2 cellular contexts compared by ENCODE assay signal in the genomic region with DNA sequence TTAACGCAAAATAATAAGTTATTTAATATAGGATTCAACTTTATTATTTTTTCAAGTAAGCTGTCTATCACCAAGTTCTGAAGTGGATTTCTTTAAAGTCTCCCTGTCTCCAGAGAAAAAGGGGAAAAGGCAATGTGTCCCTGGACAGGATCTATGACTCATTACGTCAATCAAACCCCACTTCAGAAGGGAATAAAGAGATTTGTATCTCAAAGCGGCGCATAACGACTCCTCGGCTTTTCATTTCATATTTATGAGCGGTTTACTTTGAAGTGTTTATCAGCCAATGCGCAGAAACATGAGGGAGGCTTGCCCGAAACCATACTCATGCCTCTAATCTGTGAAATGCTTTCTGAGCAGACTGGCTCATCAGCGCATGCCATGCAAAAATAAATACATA.
TF ChIP-seq lines count a peak whose summit lies in the region.

No MANE protein-coding gene starts in this region.

TF ChIP-seq in neural cell, 6 proteins besides CTCF, POLR2A, EP300 and RAD21 (continued from another document):
- TF ChIP-seq, protein P1, sequence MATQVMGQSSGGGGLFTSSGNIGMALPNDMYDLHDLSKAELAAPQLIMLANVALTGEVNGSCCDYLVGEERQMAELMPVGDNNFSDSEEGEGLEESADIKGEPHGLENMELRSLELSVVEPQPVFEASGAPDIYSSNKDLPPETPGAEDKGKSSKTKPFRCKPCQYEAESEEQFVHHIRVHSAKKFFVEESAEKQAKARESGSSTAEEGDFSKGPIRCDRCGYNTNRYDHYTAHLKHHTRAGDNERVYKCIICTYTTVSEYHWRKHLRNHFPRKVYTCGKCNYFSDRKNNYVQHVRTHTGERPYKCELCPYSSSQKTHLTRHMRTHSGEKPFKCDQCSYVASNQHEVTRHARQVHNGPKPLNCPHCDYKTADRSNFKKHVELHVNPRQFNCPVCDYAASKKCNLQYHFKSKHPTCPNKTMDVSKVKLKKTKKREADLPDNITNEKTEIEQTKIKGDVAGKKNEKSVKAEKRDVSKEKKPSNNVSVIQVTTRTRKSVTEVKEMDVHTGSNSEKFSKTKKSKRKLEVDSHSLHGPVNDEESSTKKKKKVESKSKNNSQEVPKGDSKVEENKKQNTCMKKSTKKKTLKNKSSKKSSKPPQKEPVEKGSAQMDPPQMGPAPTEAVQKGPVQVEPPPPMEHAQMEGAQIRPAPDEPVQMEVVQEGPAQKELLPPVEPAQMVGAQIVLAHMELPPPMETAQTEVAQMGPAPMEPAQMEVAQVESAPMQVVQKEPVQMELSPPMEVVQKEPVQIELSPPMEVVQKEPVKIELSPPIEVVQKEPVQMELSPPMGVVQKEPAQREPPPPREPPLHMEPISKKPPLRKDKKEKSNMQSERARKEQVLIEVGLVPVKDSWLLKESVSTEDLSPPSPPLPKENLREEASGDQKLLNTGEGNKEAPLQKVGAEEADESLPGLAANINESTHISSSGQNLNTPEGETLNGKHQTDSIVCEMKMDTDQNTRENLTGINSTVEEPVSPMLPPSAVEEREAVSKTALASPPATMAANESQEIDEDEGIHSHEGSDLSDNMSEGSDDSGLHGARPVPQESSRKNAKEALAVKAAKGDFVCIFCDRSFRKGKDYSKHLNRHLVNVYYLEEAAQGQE (IDR thresholded peaks at IDR 0.05; ENCODE audit: borderline replicate concordance): peak; percentile 70
- TF ChIP-seq TAF1 (IDR thresholded peaks at IDR 0.05; ENCODE audit: low read depth): no peak

TF ChIP-seq in WTC11, 78 proteins besides CTCF, POLR2A, EP300 and RAD21 (continued from another document):
- TF ChIP-seq, protein P2, sequence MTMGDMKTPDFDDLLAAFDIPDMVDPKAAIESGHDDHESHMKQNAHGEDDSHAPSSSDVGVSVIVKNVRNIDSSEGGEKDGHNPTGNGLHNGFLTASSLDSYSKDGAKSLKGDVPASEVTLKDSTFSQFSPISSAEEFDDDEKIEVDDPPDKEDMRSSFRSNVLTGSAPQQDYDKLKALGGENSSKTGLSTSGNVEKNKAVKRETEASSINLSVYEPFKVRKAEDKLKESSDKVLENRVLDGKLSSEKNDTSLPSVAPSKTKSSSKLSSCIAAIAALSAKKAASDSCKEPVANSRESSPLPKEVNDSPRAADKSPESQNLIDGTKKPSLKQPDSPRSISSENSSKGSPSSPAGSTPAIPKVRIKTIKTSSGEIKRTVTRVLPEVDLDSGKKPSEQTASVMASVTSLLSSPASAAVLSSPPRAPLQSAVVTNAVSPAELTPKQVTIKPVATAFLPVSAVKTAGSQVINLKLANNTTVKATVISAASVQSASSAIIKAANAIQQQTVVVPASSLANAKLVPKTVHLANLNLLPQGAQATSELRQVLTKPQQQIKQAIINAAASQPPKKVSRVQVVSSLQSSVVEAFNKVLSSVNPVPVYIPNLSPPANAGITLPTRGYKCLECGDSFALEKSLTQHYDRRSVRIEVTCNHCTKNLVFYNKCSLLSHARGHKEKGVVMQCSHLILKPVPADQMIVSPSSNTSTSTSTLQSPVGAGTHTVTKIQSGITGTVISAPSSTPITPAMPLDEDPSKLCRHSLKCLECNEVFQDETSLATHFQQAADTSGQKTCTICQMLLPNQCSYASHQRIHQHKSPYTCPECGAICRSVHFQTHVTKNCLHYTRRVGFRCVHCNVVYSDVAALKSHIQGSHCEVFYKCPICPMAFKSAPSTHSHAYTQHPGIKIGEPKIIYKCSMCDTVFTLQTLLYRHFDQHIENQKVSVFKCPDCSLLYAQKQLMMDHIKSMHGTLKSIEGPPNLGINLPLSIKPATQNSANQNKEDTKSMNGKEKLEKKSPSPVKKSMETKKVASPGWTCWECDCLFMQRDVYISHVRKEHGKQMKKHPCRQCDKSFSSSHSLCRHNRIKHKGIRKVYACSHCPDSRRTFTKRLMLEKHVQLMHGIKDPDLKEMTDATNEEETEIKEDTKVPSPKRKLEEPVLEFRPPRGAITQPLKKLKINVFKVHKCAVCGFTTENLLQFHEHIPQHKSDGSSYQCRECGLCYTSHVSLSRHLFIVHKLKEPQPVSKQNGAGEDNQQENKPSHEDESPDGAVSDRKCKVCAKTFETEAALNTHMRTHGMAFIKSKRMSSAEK (CRISPR knock-in tag; IDR thresholded peaks at IDR 0.05; ENCODE audit: borderline replicate concordance): no peak
- no peak for TF ChIP-seq JAZF1 (CRISPR knock-in tag; IDR thresholded peaks at IDR 0.05)
- TF ChIP-seq MXD4 (CRISPR knock-in tag; IDR thresholded peaks at IDR 0.05; ENCODE audit: borderline replicate concordance): no peak
- no peak for TF ChIP-seq ZNF232 (CRISPR knock-in tag; IDR thresholded peaks at IDR 0.05)
- TF ChIP-seq, protein P3, sequence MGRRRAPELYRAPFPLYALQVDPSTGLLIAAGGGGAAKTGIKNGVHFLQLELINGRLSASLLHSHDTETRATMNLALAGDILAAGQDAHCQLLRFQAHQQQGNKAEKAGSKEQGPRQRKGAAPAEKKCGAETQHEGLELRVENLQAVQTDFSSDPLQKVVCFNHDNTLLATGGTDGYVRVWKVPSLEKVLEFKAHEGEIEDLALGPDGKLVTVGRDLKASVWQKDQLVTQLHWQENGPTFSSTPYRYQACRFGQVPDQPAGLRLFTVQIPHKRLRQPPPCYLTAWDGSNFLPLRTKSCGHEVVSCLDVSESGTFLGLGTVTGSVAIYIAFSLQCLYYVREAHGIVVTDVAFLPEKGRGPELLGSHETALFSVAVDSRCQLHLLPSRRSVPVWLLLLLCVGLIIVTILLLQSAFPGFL (CRISPR knock-in tag; IDR thresholded peaks at IDR 0.05; ENCODE audit: borderline replicate concordance): no peak
- no peak for TF ChIP-seq NFYB (CRISPR knock-in tag; conservative IDR thresholded peaks at IDR 0.05; ENCODE audit: low read depth)
- TF ChIP-seq, protein P4, sequence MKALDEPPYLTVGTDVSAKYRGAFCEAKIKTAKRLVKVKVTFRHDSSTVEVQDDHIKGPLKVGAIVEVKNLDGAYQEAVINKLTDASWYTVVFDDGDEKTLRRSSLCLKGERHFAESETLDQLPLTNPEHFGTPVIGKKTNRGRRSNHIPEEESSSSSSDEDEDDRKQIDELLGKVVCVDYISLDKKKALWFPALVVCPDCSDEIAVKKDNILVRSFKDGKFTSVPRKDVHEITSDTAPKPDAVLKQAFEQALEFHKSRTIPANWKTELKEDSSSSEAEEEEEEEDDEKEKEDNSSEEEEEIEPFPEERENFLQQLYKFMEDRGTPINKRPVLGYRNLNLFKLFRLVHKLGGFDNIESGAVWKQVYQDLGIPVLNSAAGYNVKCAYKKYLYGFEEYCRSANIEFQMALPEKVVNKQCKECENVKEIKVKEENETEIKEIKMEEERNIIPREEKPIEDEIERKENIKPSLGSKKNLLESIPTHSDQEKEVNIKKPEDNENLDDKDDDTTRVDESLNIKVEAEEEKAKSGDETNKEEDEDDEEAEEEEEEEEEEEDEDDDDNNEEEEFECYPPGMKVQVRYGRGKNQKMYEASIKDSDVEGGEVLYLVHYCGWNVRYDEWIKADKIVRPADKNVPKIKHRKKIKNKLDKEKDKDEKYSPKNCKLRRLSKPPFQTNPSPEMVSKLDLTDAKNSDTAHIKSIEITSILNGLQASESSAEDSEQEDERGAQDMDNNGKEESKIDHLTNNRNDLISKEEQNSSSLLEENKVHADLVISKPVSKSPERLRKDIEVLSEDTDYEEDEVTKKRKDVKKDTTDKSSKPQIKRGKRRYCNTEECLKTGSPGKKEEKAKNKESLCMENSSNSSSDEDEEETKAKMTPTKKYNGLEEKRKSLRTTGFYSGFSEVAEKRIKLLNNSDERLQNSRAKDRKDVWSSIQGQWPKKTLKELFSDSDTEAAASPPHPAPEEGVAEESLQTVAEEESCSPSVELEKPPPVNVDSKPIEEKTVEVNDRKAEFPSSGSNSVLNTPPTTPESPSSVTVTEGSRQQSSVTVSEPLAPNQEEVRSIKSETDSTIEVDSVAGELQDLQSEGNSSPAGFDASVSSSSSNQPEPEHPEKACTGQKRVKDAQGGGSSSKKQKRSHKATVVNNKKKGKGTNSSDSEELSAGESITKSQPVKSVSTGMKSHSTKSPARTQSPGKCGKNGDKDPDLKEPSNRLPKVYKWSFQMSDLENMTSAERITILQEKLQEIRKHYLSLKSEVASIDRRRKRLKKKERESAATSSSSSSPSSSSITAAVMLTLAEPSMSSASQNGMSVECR (CRISPR knock-in tag; IDR thresholded peaks at IDR 0.05; ENCODE audit: borderline replicate concordance): no peak
- no peak for TF ChIP-seq TEAD4 (CRISPR knock-in tag; IDR thresholded peaks at IDR 0.05)
- no peak for TF ChIP-seq ZNF138 (CRISPR knock-in tag; conservative IDR thresholded peaks at IDR 0.05)
- no peak for TF ChIP-seq NFATC4 (CRISPR knock-in tag; IDR thresholded peaks at IDR 0.05)
- TF ChIP-seq, protein P5, sequence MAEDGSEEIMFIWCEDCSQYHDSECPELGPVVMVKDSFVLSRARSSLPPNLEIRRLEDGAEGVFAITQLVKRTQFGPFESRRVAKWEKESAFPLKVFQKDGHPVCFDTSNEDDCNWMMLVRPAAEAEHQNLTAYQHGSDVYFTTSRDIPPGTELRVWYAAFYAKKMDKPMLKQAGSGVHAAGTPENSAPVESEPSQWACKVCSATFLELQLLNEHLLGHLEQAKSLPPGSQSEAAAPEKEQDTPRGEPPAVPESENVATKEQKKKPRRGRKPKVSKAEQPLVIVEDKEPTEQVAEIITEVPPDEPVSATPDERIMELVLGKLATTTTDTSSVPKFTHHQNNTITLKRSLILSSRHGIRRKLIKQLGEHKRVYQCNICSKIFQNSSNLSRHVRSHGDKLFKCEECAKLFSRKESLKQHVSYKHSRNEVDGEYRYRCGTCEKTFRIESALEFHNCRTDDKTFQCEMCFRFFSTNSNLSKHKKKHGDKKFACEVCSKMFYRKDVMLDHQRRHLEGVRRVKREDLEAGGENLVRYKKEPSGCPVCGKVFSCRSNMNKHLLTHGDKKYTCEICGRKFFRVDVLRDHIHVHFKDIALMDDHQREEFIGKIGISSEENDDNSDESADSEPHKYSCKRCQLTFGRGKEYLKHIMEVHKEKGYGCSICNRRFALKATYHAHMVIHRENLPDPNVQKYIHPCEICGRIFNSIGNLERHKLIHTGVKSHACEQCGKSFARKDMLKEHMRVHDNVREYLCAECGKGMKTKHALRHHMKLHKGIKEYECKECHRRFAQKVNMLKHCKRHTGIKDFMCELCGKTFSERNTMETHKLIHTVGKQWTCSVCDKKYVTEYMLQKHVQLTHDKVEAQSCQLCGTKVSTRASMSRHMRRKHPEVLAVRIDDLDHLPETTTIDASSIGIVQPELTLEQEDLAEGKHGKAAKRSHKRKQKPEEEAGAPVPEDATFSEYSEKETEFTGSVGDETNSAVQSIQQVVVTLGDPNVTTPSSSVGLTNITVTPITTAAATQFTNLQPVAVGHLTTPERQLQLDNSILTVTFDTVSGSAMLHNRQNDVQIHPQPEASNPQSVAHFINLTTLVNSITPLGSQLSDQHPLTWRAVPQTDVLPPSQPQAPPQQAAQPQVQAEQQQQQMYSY (CRISPR knock-in tag; IDR thresholded peaks at IDR 0.05): no peak
- TF ChIP-seq EMX1 (CRISPR knock-in tag; IDR thresholded peaks at IDR 0.05): no peak
- TF ChIP-seq FOXJ3 (CRISPR knock-in tag; IDR thresholded peaks at IDR 0.05; ENCODE audit: borderline replicate concordance): no peak
- TF ChIP-seq, protein P6, sequence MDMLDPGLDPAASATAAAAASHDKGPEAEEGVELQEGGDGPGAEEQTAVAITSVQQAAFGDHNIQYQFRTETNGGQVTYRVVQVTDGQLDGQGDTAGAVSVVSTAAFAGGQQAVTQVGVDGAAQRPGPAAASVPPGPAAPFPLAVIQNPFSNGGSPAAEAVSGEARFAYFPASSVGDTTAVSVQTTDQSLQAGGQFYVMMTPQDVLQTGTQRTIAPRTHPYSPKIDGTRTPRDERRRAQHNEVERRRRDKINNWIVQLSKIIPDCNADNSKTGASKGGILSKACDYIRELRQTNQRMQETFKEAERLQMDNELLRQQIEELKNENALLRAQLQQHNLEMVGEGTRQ (CRISPR knock-in tag; IDR thresholded peaks at IDR 0.05): no peak
- TF ChIP-seq, protein P7, sequence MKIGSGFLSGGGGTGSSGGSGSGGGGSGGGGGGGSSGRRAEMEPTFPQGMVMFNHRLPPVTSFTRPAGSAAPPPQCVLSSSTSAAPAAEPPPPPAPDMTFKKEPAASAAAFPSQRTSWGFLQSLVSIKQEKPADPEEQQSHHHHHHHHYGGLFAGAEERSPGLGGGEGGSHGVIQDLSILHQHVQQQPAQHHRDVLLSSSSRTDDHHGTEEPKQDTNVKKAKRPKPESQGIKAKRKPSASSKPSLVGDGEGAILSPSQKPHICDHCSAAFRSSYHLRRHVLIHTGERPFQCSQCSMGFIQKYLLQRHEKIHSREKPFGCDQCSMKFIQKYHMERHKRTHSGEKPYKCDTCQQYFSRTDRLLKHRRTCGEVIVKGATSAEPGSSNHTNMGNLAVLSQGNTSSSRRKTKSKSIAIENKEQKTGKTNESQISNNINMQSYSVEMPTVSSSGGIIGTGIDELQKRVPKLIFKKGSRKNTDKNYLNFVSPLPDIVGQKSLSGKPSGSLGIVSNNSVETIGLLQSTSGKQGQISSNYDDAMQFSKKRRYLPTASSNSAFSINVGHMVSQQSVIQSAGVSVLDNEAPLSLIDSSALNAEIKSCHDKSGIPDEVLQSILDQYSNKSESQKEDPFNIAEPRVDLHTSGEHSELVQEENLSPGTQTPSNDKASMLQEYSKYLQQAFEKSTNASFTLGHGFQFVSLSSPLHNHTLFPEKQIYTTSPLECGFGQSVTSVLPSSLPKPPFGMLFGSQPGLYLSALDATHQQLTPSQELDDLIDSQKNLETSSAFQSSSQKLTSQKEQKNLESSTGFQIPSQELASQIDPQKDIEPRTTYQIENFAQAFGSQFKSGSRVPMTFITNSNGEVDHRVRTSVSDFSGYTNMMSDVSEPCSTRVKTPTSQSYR (CRISPR knock-in tag; IDR thresholded peaks at IDR 0.05): no peak
TF ChIP-seq in WTC11: peak in this region for 0.
